ENCODE assay signal across 1 cellular context in genomic region chr11:359181-359714, GRCh38.
TF ChIP-seq lines count a peak whose summit lies in the region.

No MANE protein-coding gene starts in this region.

TF ChIP-seq in WTC11, 78 proteins besides CTCF, POLR2A, EP300 and RAD21 (continued from another document):
- TF ChIP-seq, protein P1, sequence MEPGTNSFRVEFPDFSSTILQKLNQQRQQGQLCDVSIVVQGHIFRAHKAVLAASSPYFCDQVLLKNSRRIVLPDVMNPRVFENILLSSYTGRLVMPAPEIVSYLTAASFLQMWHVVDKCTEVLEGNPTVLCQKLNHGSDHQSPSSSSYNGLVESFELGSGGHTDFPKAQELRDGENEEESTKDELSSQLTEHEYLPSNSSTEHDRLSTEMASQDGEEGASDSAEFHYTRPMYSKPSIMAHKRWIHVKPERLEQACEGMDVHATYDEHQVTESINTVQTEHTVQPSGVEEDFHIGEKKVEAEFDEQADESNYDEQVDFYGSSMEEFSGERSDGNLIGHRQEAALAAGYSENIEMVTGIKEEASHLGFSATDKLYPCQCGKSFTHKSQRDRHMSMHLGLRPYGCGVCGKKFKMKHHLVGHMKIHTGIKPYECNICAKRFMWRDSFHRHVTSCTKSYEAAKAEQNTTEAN (CRISPR knock-in tag; IDR thresholded peaks at IDR 0.05), result no peak
- TF ChIP-seq, protein P2, sequence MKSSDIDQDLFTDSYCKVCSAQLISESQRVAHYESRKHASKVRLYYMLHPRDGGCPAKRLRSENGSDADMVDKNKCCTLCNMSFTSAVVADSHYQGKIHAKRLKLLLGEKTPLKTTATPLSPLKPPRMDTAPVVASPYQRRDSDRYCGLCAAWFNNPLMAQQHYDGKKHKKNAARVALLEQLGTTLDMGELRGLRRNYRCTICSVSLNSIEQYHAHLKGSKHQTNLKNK (CRISPR knock-in tag; IDR thresholded peaks at IDR 0.05), result no peak
- TF ChIP-seq, protein P3, sequence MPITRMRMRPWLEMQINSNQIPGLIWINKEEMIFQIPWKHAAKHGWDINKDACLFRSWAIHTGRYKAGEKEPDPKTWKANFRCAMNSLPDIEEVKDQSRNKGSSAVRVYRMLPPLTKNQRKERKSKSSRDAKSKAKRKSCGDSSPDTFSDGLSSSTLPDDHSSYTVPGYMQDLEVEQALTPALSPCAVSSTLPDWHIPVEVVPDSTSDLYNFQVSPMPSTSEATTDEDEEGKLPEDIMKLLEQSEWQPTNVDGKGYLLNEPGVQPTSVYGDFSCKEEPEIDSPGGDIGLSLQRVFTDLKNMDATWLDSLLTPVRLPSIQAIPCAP (CRISPR knock-in tag; IDR thresholded peaks at IDR 0.05), result no peak
- TF ChIP-seq NR2C2 (CRISPR knock-in tag; IDR thresholded peaks at IDR 0.05), result no peak
- TF ChIP-seq ZNF423 (CRISPR knock-in tag; IDR thresholded peaks at IDR 0.05), result no peak
- no peak for TF ChIP-seq ERG (CRISPR knock-in tag; IDR thresholded peaks at IDR 0.05)
- no peak for TF ChIP-seq GTF2I (CRISPR knock-in tag; conservative IDR thresholded peaks at IDR 0.05)
- TF ChIP-seq TEAD4 (CRISPR knock-in tag; IDR thresholded peaks at IDR 0.05), result no peak
- no peak for TF ChIP-seq FOXP1 (CRISPR knock-in tag; IDR thresholded peaks at IDR 0.05; ENCODE audit: borderline replicate concordance)
- TF ChIP-seq ZNF416 (CRISPR knock-in tag; IDR thresholded peaks at IDR 0.05), result no peak
- TF ChIP-seq, protein P4, sequence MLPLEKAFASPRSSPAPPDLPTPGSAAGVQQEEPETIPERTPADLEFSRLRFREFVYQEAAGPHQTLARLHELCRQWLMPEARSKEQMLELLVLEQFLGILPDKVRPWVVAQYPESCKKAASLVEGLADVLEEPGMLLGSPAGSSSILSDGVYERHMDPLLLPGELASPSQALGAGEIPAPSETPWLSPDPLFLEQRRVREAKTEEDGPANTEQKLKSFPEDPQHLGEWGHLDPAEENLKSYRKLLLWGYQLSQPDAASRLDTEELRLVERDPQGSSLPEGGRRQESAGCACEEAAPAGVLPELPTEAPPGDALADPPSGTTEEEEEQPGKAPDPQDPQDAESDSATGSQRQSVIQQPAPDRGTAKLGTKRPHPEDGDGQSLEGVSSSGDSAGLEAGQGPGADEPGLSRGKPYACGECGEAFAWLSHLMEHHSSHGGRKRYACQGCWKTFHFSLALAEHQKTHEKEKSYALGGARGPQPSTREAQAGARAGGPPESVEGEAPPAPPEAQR (CRISPR knock-in tag; IDR thresholded peaks at IDR 0.05), result no peak
- TF ChIP-seq, protein P5, sequence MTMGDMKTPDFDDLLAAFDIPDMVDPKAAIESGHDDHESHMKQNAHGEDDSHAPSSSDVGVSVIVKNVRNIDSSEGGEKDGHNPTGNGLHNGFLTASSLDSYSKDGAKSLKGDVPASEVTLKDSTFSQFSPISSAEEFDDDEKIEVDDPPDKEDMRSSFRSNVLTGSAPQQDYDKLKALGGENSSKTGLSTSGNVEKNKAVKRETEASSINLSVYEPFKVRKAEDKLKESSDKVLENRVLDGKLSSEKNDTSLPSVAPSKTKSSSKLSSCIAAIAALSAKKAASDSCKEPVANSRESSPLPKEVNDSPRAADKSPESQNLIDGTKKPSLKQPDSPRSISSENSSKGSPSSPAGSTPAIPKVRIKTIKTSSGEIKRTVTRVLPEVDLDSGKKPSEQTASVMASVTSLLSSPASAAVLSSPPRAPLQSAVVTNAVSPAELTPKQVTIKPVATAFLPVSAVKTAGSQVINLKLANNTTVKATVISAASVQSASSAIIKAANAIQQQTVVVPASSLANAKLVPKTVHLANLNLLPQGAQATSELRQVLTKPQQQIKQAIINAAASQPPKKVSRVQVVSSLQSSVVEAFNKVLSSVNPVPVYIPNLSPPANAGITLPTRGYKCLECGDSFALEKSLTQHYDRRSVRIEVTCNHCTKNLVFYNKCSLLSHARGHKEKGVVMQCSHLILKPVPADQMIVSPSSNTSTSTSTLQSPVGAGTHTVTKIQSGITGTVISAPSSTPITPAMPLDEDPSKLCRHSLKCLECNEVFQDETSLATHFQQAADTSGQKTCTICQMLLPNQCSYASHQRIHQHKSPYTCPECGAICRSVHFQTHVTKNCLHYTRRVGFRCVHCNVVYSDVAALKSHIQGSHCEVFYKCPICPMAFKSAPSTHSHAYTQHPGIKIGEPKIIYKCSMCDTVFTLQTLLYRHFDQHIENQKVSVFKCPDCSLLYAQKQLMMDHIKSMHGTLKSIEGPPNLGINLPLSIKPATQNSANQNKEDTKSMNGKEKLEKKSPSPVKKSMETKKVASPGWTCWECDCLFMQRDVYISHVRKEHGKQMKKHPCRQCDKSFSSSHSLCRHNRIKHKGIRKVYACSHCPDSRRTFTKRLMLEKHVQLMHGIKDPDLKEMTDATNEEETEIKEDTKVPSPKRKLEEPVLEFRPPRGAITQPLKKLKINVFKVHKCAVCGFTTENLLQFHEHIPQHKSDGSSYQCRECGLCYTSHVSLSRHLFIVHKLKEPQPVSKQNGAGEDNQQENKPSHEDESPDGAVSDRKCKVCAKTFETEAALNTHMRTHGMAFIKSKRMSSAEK (CRISPR knock-in tag; IDR thresholded peaks at IDR 0.05; ENCODE audit: borderline replicate concordance), result no peak
- no peak for TF ChIP-seq HMGXB4 (CRISPR knock-in tag; IDR thresholded peaks at IDR 0.05)
- TF ChIP-seq NFATC4 (CRISPR knock-in tag; IDR thresholded peaks at IDR 0.05), result no peak
- no peak for TF ChIP-seq PRRX2 (CRISPR knock-in tag; IDR thresholded peaks at IDR 0.05)
